In genomic region chr17:77427471-77427991, GRCh38 we compare ENCODE assay signal across 9 cellular contexts.
A peak's percentile ranks its signal among the peaks of the same experiment; 100 is the strongest.
DNase-seq lines count a peak whose midpoint lies in the region; ATAC-seq and TF ChIP-seq lines count a peak whose summit lies in the region.
"Had no signal": no experiment of that assay in that cellular context is flagged by ENCODE, and none has a peak within 500 bp of the region (broad histone marks: within the 10 kb centered on the region; RNA-seq: fewer than 3 reads in every experiment).

No MANE protein-coding gene starts in this region.

- H3K9me3 ChIP-seq in CD4-positive, alpha-beta T cell (ENCODE audit: control insufficient read depth, low read length) = no peaks in the 10 kb centered on the region
- no peaks in the 10 kb centered on the region for H3K9me3 ChIP-seq in Peyer's patch
- H3K9me3 ChIP-seq in osteoblast (ENCODE audit: low read depth, low read length) = no peaks in the 10 kb centered on the region

- peaks cover 70% of the 10 kb centered on the region for H4K20me1 ChIP-seq in osteoblast (ENCODE audit: insufficient read depth, low read length)

- no peak overlapping the region for H3K4me3 ChIP-seq in Peyer's patch
- no peak overlapping the region for H3K4me3 ChIP-seq in osteoblast (ENCODE audit: insufficient read depth, low read length)

- no peak for DNase-seq in CD4-positive, alpha-beta T cell
- DNase-seq in Peyer's patch (no peak), fibroblast of gingiva (ENCODE audit: low read depth) (peak; percentile 86), osteoblast (ENCODE audit: insufficient read length, low spot score, missing footprints) (peak; percentile 95), SHP77 (lab: John Stamatoyannopoulos, UW) (no peak), CD1c-positive myeloid dendritic cell (ENCODE audit: extremely low spot score) (no peak)

- no peaks in the 10 kb centered on the region for H3K9me3 Mint-ChIP-seq in CD4-positive, alpha-beta T cell
- H3K9me3 Mint-ChIP-seq: memory B cell had no signal

- peaks cover 8 to 77% (median 60%) of the 10 kb centered on the region in 4 donors for H3K4me1 ChIP-seq in Peyer's patch
- peaks cover 77% of the 10 kb centered on the region for H3K4me1 ChIP-seq in osteoblast (ENCODE audit: insufficient read depth, low read length)

- no peaks in the 10 kb centered on the region for H3K27me3 ChIP-seq in CD4-positive, alpha-beta T cell (ENCODE audit: control insufficient read depth, insufficient read depth, low read length)
- H3K27me3 ChIP-seq in Peyer's patch = no peaks in the 10 kb centered on the region
- H3K27me3 ChIP-seq in osteoblast (ENCODE audit: insufficient read depth, low read length) = no peaks in the 10 kb centered on the region

- no peak for TF ChIP-seq POLR2A in Peyer's patch (IDR thresholded peaks at IDR 0.05)

- CTCF ChIA-PET in CD4-positive, alpha-beta T cell (lab: Charles Lee) = interaction anchor here (1.2 to 8.7 kb wide), 5 partner anchors 13 to 96 kb away, joined by 4 to 74 read pairs (median 36); no protein-coding TSS in a partner anchor

- peaks cover 93% of the 10 kb centered on the region for H3K79me2 ChIP-seq in osteoblast (ENCODE audit: insufficient read depth, low read length)

- H3K27ac Mint-ChIP-seq in CD4-positive, alpha-beta T cell = peak overlapping the region; percentile 93

- H3K4me3 Mint-ChIP-seq in CD4-positive, alpha-beta T cell = no peak overlapping the region

- no peaks in the 10 kb centered on the region for H3K27me3 Mint-ChIP-seq in CD4-positive, alpha-beta T cell
- H3K27me3 Mint-ChIP-seq: memory B cell had no signal

- H3K4me2 ChIP-seq in osteoblast (ENCODE audit: insufficient read depth, low read length) = peak overlapping the region; percentile 33

- ATAC-seq in CD4-positive, alpha-beta T cell (ENCODE audit: poor library complexity) = no peak
- ATAC-seq in HG03280 (IDR thresholded peaks at IDR 0.05; ENCODE audit: unreplicated experiment) (no peak), HG03095 (IDR thresholded peaks at IDR 0.05; ENCODE audit: unreplicated experiment) (no peak)

- no peak overlapping the region for H2AFZ ChIP-seq in osteoblast (ENCODE audit: low read length)

- no peak for TF ChIP-seq CTCF in CD4-positive, alpha-beta T cell (IDR thresholded peaks at IDR 0.05)
- no peak for TF ChIP-seq CTCF in Peyer's patch (IDR thresholded peaks at IDR 0.05)
- no peak for TF ChIP-seq CTCF in osteoblast (IDR thresholded peaks at IDR 0.05; ENCODE audit: extremely low read depth, low read depth, low read length)

- H3K27ac ChIP-seq in CD4-positive, alpha-beta T cell (ENCODE audit: low read depth, low read length) = peak overlapping the region; percentile 39
- H3K27ac ChIP-seq in Peyer's patch = peak overlapping the region in 3 of 4 donors; percentile 81 to 84 (median 81)
- H3K27ac ChIP-seq in osteoblast (ENCODE audit: low read depth, low read length) = peak overlapping the region; percentile 74

- intact Hi-C loops in CD4-positive, alpha-beta T cell (cut with DNase I, micrococcal nuclease) = no loop called here

- peaks cover 78% of the 10 kb centered on the region for H3K4me1 Mint-ChIP-seq in CD4-positive, alpha-beta T cell (ENCODE audit: low read depth)

- H3K36me3 Mint-ChIP-seq in CD4-positive, alpha-beta T cell (ENCODE audit: low read depth) = peaks cover 24% of the 10 kb centered on the region
- H3K36me3 Mint-ChIP-seq: memory B cell had no signal

- POLR2A ChIA-PET in CD4-positive, alpha-beta T cell (lab: Charles Lee) = interaction anchor here (0.7 to 29.0 kb wide), 15 partner anchors 7 to 95 kb away, joined by 3 to 681 read pairs (median 36); no protein-coding TSS in a partner anchor

- H3K36me3 ChIP-seq in Peyer's patch (no peaks in the 10 kb centered on the region), osteoblast (ENCODE audit: insufficient read depth, low read length) (peaks cover 10% of the 10 kb centered on the region)

Comparison
In these comparisons a context has a peak if more than half of its experiments do, and no peak if none do; other contexts are left out.
1. DNase-seq: peak in fibroblast of gingiva (single experiment) and osteoblast (single experiment); none in CD4-positive, alpha-beta T cell (0 of 10), Peyer's patch (0 of 3), SHP77 (0 of 2) and CD1c-positive myeloid dendritic cell (single experiment).
2. Peak in every context shown above with its lines, with median percentiles within 50 percentile points of each other: H3K27ac ChIP-seq.